Comparison of ENCODE assay signal across 2 cellular contexts in the genomic region with DNA sequence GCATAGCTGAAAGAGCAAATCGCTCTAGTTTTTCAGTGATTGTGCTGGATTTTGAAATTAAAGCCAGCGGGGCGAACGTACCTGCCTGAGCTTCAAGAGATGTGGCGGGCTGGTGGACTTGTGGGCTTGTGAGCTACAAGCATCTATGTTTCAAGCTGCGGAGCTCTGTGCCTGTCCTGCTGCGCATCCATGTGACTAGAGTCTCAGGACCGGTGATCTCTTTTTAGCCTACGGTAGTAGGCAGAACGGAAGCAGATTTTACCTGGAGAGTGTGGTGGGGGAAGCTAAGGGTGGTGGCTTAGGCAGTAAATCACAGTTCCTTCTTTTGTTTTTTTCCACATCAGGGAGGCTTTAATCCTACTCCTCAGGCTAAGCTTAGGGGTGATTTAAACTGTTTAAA.
TF ChIP-seq lines count a peak whose summit lies in the region.

No MANE protein-coding gene starts in this region.

TF ChIP-seq in H1, 55 proteins besides CTCF, POLR2A, EP300 and RAD21 (continued from another document):
- TF ChIP-seq KDM4A (IDR thresholded peaks at IDR 0.05; ENCODE audit: low read depth, low read length, severe bottlenecking): no peak
- no peak for TF ChIP-seq SAP30 (IDR thresholded peaks at IDR 0.05; ENCODE audit: insufficient read depth, insufficient replicate concordance, low read length)
- no peak for TF ChIP-seq EGR1 (IDR thresholded peaks at IDR 0.05; ENCODE audit: borderline replicate concordance, low read depth, low read length)
- TF ChIP-seq JUN (IDR thresholded peaks at IDR 0.05; ENCODE audit: low read depth, low read length): no peak
- no peak for TF ChIP-seq HDAC2 (IDR thresholded peaks at IDR 0.05; ENCODE audit: borderline replicate concordance in 1 of 2, low read depth in 2 of 2, low read length in 2 of 2)
- TF ChIP-seq CHD2 (IDR thresholded peaks at IDR 0.05; ENCODE audit: low read length): no peak
- TF ChIP-seq SP2 (IDR thresholded peaks at IDR 0.05; ENCODE audit: low read length): no peak
- no peak for TF ChIP-seq SUZ12 (IDR thresholded peaks at IDR 0.05; ENCODE audit: low read length)
- TF ChIP-seq POU5F1 (IDR thresholded peaks at IDR 0.05; ENCODE audit: low read depth, low read length): no peak

TF ChIP-seq in SK-N-SH treated with all-trans-retinoic acid at 6 μM for 48 hours, 23 proteins besides CTCF, POLR2A, EP300 and RAD21:
- TF ChIP-seq, protein P1, sequence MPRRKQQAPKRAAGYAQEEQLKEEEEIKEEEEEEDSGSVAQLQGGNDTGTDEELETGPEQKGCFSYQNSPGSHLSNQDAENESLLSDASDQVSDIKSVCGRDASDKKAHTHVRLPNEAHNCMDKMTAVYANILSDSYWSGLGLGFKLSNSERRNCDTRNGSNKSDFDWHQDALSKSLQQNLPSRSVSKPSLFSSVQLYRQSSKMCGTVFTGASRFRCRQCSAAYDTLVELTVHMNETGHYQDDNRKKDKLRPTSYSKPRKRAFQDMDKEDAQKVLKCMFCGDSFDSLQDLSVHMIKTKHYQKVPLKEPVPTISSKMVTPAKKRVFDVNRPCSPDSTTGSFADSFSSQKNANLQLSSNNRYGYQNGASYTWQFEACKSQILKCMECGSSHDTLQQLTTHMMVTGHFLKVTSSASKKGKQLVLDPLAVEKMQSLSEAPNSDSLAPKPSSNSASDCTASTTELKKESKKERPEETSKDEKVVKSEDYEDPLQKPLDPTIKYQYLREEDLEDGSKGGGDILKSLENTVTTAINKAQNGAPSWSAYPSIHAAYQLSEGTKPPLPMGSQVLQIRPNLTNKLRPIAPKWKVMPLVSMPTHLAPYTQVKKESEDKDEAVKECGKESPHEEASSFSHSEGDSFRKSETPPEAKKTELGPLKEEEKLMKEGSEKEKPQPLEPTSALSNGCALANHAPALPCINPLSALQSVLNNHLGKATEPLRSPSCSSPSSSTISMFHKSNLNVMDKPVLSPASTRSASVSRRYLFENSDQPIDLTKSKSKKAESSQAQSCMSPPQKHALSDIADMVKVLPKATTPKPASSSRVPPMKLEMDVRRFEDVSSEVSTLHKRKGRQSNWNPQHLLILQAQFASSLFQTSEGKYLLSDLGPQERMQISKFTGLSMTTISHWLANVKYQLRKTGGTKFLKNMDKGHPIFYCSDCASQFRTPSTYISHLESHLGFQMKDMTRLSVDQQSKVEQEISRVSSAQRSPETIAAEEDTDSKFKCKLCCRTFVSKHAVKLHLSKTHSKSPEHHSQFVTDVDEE (CRISPR knock-in tag; IDR thresholded peaks at IDR 0.05): no peak
- TF ChIP-seq, protein P2, sequence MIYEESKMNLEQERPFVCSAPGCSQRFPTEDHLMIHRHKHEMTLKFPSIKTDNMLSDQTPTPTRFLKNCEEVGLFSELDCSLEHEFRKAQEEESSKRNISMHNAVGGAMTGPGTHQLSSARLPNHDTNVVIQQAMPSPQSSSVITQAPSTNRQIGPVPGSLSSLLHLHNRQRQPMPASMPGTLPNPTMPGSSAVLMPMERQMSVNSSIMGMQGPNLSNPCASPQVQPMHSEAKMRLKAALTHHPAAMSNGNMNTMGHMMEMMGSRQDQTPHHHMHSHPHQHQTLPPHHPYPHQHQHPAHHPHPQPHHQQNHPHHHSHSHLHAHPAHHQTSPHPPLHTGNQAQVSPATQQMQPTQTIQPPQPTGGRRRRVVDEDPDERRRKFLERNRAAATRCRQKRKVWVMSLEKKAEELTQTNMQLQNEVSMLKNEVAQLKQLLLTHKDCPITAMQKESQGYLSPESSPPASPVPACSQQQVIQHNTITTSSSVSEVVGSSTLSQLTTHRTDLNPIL (CRISPR knock-in tag; IDR thresholded peaks at IDR 0.05; ENCODE audit: low read depth): no peak
- no peak for TF ChIP-seq GLIS3 (CRISPR knock-in tag; IDR thresholded peaks at IDR 0.05)
- TF ChIP-seq PPARA (CRISPR knock-in tag; IDR thresholded peaks at IDR 0.05; ENCODE audit: borderline replicate concordance): no peak
- TF ChIP-seq, protein P3, sequence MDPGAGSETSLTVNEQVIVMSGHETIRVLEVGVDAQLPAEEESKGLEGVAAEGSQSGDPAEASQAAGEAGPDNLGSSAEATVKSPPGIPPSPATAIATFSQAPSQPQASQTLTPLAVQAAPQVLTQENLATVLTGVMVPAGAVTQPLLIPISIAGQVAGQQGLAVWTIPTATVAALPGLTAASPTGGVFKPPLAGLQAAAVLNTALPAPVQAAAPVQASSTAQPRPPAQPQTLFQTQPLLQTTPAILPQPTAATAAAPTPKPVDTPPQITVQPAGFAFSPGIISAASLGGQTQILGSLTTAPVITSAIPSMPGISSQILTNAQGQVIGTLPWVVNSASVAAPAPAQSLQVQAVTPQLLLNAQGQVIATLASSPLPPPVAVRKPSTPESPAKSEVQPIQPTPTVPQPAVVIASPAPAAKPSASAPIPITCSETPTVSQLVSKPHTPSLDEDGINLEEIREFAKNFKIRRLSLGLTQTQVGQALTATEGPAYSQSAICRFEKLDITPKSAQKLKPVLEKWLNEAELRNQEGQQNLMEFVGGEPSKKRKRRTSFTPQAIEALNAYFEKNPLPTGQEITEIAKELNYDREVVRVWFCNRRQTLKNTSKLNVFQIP (CRISPR knock-in tag; IDR thresholded peaks at IDR 0.05; ENCODE audit: borderline replicate concordance, low read depth): no peak
- TF ChIP-seq, protein P4, sequence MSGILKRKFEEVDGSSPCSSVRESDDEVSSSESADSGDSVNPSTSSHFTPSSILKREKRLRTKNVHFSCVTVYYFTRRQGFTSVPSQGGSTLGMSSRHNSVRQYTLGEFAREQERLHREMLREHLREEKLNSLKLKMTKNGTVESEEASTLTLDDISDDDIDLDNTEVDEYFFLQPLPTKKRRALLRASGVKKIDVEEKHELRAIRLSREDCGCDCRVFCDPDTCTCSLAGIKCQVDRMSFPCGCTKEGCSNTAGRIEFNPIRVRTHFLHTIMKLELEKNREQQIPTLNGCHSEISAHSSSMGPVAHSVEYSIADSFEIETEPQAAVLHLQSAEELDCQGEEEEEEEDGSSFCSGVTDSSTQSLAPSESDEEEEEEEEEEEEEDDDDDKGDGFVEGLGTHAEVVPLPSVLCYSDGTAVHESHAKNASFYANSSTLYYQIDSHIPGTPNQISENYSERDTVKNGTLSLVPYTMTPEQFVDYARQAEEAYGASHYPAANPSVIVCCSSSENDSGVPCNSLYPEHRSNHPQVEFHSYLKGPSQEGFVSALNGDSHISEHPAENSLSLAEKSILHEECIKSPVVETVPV (CRISPR knock-in tag; IDR thresholded peaks at IDR 0.05): no peak
- no peak for TF ChIP-seq ESRRG (CRISPR knock-in tag; IDR thresholded peaks at IDR 0.05)
- no peak for TF ChIP-seq ZFP3 (CRISPR knock-in tag; IDR thresholded peaks at IDR 0.05)
- no peak for TF ChIP-seq CSDC2 (CRISPR knock-in tag; IDR thresholded peaks at IDR 0.05)
- TF ChIP-seq ISL1 (CRISPR knock-in tag; IDR thresholded peaks at IDR 0.05): no peak
- TF ChIP-seq TOX (CRISPR knock-in tag; IDR thresholded peaks at IDR 0.05; ENCODE audit: borderline replicate concordance): no peak
- TF ChIP-seq TCF4 (CRISPR knock-in tag; IDR thresholded peaks at IDR 0.05; ENCODE audit: borderline replicate concordance): no peak
- no peak for TF ChIP-seq RARB (CRISPR knock-in tag; IDR thresholded peaks at IDR 0.05)
- TF ChIP-seq ZNF565 (CRISPR knock-in tag; conservative IDR thresholded peaks at IDR 0.05; ENCODE audit: low read depth): no peak
- TF ChIP-seq, protein P5, sequence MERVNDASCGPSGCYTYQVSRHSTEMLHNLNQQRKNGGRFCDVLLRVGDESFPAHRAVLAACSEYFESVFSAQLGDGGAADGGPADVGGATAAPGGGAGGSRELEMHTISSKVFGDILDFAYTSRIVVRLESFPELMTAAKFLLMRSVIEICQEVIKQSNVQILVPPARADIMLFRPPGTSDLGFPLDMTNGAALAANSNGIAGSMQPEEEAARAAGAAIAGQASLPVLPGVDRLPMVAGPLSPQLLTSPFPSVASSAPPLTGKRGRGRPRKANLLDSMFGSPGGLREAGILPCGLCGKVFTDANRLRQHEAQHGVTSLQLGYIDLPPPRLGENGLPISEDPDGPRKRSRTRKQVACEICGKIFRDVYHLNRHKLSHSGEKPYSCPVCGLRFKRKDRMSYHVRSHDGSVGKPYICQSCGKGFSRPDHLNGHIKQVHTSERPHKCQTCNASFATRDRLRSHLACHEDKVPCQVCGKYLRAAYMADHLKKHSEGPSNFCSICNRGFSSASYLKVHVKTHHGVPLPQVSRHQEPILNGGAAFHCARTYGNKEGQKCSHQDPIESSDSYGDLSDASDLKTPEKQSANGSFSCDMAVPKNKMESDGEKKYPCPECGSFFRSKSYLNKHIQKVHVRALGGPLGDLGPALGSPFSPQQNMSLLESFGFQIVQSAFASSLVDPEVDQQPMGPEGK (CRISPR knock-in tag; IDR thresholded peaks at IDR 0.05; ENCODE audit: borderline replicate concordance): no peak
- TF ChIP-seq SNAI2 (CRISPR knock-in tag; IDR thresholded peaks at IDR 0.05): no peak
- no peak for TF ChIP-seq ARNTL (CRISPR knock-in tag; IDR thresholded peaks at IDR 0.05; ENCODE audit: borderline replicate concordance, low read depth)
- TF ChIP-seq BACH2 (CRISPR knock-in tag; IDR thresholded peaks at IDR 0.05; ENCODE audit: borderline replicate concordance): no peak
